ENCODE assay signal across 22 cellular contexts in genomic region chr21:42291003-42291750, GRCh38. TPM values are rescaled to one million over a fixed set of nuclear protein-coding genes. Genes with fewer than 3 reads are reported as not detected.
"Had no signal": no experiment of that assay in that cellular context is flagged by ENCODE, and none has a peak within 500 bp of the region (broad histone marks: within the 10 kb centered on the region; RNA-seq: fewer than 3 reads in every experiment).

No MANE protein-coding gene starts in this region.

- H3K27me3 Mint-ChIP-seq: activated CD4-positive, alpha-beta T cell treated with anti-CD3 and anti-CD28 coated beads, Interleukin-2, amount 10 ng/mL, durations not matched to agents 7 days and 5 days had no signal

- ATAC-seq: body of pancreas, pancreas had no signal

- H3K4me3 ChIP-seq: body of pancreas, colonic mucosa, esophagus squamous epithelium, hepatocyte, pancreas, thyroid gland, vagina had no signal

- H3K9me3 ChIP-seq: body of pancreas, colonic mucosa, esophagus squamous epithelium, pancreas, thyroid gland, vagina had no signal

- H2AFZ ChIP-seq: hepatocyte had no signal

- H3K27me3 ChIP-seq: body of pancreas, colonic mucosa, hepatocyte, pancreas, thyroid gland, vagina had no signal

- FAIRE-seq: pancreas, TTC549 had no signal

- H3K4me1 ChIP-seq: body of pancreas, colonic mucosa, esophagus squamous epithelium, pancreas, thyroid gland, vagina had no signal

- H3K4me2 ChIP-seq: hepatocyte had no signal

- H3K4me1 Mint-ChIP-seq: activated CD4-positive, alpha-beta T cell treated with anti-CD3 and anti-CD28 coated beads, Interleukin-2, amount 10 ng/mL, durations not matched to agents 7 days and 5 days had no signal

- H3K27ac Mint-ChIP-seq: activated CD4-positive, alpha-beta T cell treated with anti-CD3 and anti-CD28 coated beads, Interleukin-2, amount 10 ng/mL, durations not matched to agents 7 days and 5 days had no signal

- DNase-seq: activated CD4-positive, alpha-beta T cell treated with anti-CD3 and anti-CD28 coated beads, Interleukin-2, amount 10 ng/mL, durations not matched to agents 7 days and 5 days; activated CD4-positive, CD25-positive, alpha-beta regulatory T cell; activated naive CD4-positive, alpha-beta T cell treated with anti-CD3 and anti-CD28 coated beads, Interleukin-2, amount 50 U/mL, for 16 hours; activated T-cell treated with anti-CD3 and anti-CD28 coated beads for 4 hours; amygdala; body of pancreas; colonic mucosa; effector CD4-positive, alpha-beta T cell; esophagus squamous epithelium; nephron progenitor cell; pancreas; stimulated activated CD4-positive, alpha-beta T cell treated with anti-CD3 and anti-CD28 coated beads, Interleukin-1b, Interleukin-23, amount 100 ng/mL, for 48 hours; T-helper 2 cell; thyroid gland had no signal

- H3K36me3 ChIP-seq: colonic mucosa, pancreas, vagina had no signal

- H3K27ac ChIP-seq: body of pancreas, colonic mucosa, esophagus squamous epithelium, hepatocyte, pancreas, thyroid gland, vagina had no signal

- H3K79me2 ChIP-seq: hepatocyte had no signal

- H3K9me3 Mint-ChIP-seq: activated CD4-positive, alpha-beta T cell treated with anti-CD3 and anti-CD28 coated beads, Interleukin-2, amount 10 ng/mL, durations not matched to agents 7 days and 5 days had no signal

- H3K4me3 Mint-ChIP-seq: activated CD4-positive, alpha-beta T cell treated with anti-CD3 and anti-CD28 coated beads, Interleukin-2, amount 10 ng/mL, durations not matched to agents 7 days and 5 days; nephron progenitor cell had no signal

RNA-seq across cellular contexts. Expression of gene TFF3, which starts 24.0 kb away (rescaled TPM):
- total RNA-seq: activated CD4-positive, alpha-beta T cell treated with anti-CD3 and anti-CD28 coated beads, Interleukin-2, amount 10 ng/mL, durations not matched to agents 7 days and 5 days; activated CD8-positive, alpha-beta memory T cell treated with anti-CD3 and anti-CD28 coated beads for 36 hours; fibroblast of villous mesenchyme had no signal

RNA-seq across cellular contexts. Expression of gene TFF2, which starts 59.6 kb away (rescaled TPM):
- total RNA-seq: activated CD4-positive, alpha-beta T cell treated with anti-CD3 and anti-CD28 coated beads, Interleukin-2, amount 10 ng/mL, durations not matched to agents 7 days and 5 days; activated CD8-positive, alpha-beta memory T cell treated with anti-CD3 and anti-CD28 coated beads for 36 hours; fibroblast of villous mesenchyme; glomerular endothelial cell; kidney epithelial cell; liver; vagina had no signal
